In the genomic region with DNA sequence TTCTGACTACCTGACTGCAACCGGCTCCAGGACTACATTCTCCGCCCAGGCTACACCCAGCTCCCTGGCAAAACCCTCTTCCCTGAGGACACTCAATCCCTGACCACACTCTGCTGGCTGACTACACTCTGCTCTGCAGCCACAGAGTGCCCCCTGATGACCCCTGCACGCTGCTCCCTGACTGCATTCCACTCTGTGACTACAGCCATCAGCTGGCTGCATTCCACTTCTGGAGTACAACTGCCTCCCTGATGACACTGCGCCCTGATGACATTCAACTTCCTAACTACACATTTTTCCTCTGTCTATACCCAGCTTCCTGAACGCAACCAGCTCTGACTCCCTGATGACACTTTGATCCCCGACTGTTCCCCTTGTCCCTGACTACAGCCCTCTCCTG, we compare ENCODE assay signal across 12 cellular contexts.
DNase-seq lines count a peak whose midpoint lies in the region; ATAC-seq and TF ChIP-seq lines count a peak whose summit lies in the region.
"Had no signal": no experiment of that assay in that cellular context is flagged by ENCODE, and none has a peak within 500 bp of the region (broad histone marks: within the 10 kb centered on the region; RNA-seq: fewer than 3 reads in every experiment).

No MANE protein-coding gene starts in this region.

- DNase-seq in HCT116 (ENCODE audit: low read depth, low spot score) (peak; percentile 4), UCSD-AML1 (lab: John Stamatoyannopoulos, UW; ENCODE audit: unreplicated experiment) (peak; percentile 52), iPS DF 19.7 (ENCODE audit: low read depth, low spot score) (peak; percentile 40), sciatic nerve (ENCODE audit: low spot score) (no peak), NCI-H1436 treated with DMSO at 0.1 percent for 48 hours (lab: John Stamatoyannopoulos, UW) (no peak)
- no peak for DNase-seq in activated naive CD4-positive, alpha-beta T cell treated with anti-CD3 and anti-CD28 coated beads, Interleukin-2, amount 50 U/mL, for 72 hours (ENCODE audit: low spot score in 2 of 2)
- no peak for DNase-seq in stimulated activated naive B cell treated with anti-CD40 and anti-IgM and Interleukin-4, amounts not matched to agents 10 μg/mL and 1 μg/mL and 100 μg/mL, for 72 hours
- DNase-seq in activated CD4-positive, alpha-beta T cell treated with anti-CD3 and anti-CD28 coated beads, Interleukin-2, amount 50 U/mL, for 48 hours, result no peak
- DNase-seq: activated naive CD4-positive, alpha-beta T cell treated with anti-CD3 and anti-CD28 coated beads for 36 hours; DND-41; NCI-H526 had no signal

- H3K27ac ChIP-seq in HCT116 (ENCODE audit: low read depth, low read length), result no peak overlapping the region

- H3K9me3 Mint-ChIP-seq in activated naive CD4-positive, alpha-beta T cell treated with anti-CD3 and anti-CD28 coated beads, Interleukin-2, amount 50 U/mL, for 72 hours, result peaks cover 21% of the 10 kb centered on the region in 2 donors
- H3K9me3 Mint-ChIP-seq in stimulated activated naive B cell treated with anti-CD40 and anti-IgM and Interleukin-4, amounts not matched to agents 10 μg/mL and 1 μg/mL and 100 μg/mL, for 72 hours, result peaks cover 0 to 3% of the 10 kb centered on the region in 2 donors

- no peak for TF ChIP-seq CTCF in HCT116 (IDR thresholded peaks at IDR 0.05 in 2 of 3, conservative IDR thresholded peaks at IDR 0.05 in 1 of 3; ENCODE audit: borderline replicate concordance in 1 of 3, insufficient read depth in 1 of 3, low read depth in 2 of 3, low read length in 2 of 3)

- POLR2A ChIA-PET in HCT116 (lab: Charles Lee), result no interaction called here

- RAD21 ChIA-PET in HCT116 (lab: Charles Lee; ENCODE audit: low non-redundant PET in 1 of 2, low total read pairs in 2 of 2, uncharacterized antibody in 2 of 2, unreplicated experiment in 2 of 2), result no interaction called here

- H3K27ac Mint-ChIP-seq in activated naive CD4-positive, alpha-beta T cell treated with anti-CD3 and anti-CD28 coated beads, Interleukin-2, amount 50 U/mL, for 72 hours, result peak overlapping the region in 1 of 2 donors; percentile 55
- no peak overlapping the region for H3K27ac Mint-ChIP-seq in stimulated activated naive B cell treated with anti-CD40 and anti-IgM and Interleukin-4, amounts not matched to agents 10 μg/mL and 1 μg/mL and 100 μg/mL, for 72 hours
- H3K27ac Mint-ChIP-seq: activated naive CD4-positive, alpha-beta T cell treated with anti-CD3 and anti-CD28 coated beads for 36 hours; natural killer cell treated with Interleukin-12 subunit alpha and Interleukin-12 subunit beta and Interleukin-15 and Interleukin-18, amount 100 ng/mL, for 72 hours had no signal

- H3K36me3 Mint-ChIP-seq in activated naive CD4-positive, alpha-beta T cell treated with anti-CD3 and anti-CD28 coated beads, Interleukin-2, amount 50 U/mL, for 72 hours, result peaks cover 8% of the 10 kb centered on the region in 2 donors
- H3K36me3 Mint-ChIP-seq in stimulated activated naive B cell treated with anti-CD40 and anti-IgM and Interleukin-4, amounts not matched to agents 10 μg/mL and 1 μg/mL and 100 μg/mL, for 72 hours, result no peaks in the 10 kb centered on the region

- BruUV-seq in HCT116 (replicated peaks; lab: Mats Ljungman, UMichigan), result no TSS peak

- no peak overlapping the region for H2AFZ ChIP-seq in HCT116 (ENCODE audit: low read depth, low read length, poor library complexity, severe bottlenecking)

- no peaks in the 10 kb centered on the region for H3K27me3 Mint-ChIP-seq in stimulated activated naive B cell treated with anti-CD40 and anti-IgM and Interleukin-4, amounts not matched to agents 10 μg/mL and 1 μg/mL and 100 μg/mL, for 72 hours
- H3K27me3 Mint-ChIP-seq: natural killer cell treated with Interleukin-12 subunit alpha and Interleukin-12 subunit beta and Interleukin-15 and Interleukin-18, amount 100 ng/mL, for 72 hours had no signal

- TF ChIP-seq RAD21 in HCT116 (IDR thresholded peaks at IDR 0.05; ENCODE audit: low read depth), result no peak

- no peak overlapping the region for H3K4me3 Mint-ChIP-seq in stimulated activated naive B cell treated with anti-CD40 and anti-IgM and Interleukin-4, amounts not matched to agents 10 μg/mL and 1 μg/mL and 100 μg/mL, for 72 hours
- H3K4me3 Mint-ChIP-seq: activated naive CD4-positive, alpha-beta T cell treated with anti-CD3 and anti-CD28 coated beads for 36 hours; natural killer cell treated with Interleukin-12 subunit alpha and Interleukin-12 subunit beta and Interleukin-15 and Interleukin-18, amount 100 ng/mL, for 72 hours had no signal

- H3K4me1 Mint-ChIP-seq in stimulated activated naive B cell treated with anti-CD40 and anti-IgM and Interleukin-4, amounts not matched to agents 10 μg/mL and 1 μg/mL and 100 μg/mL, for 72 hours, result no peaks in the 10 kb centered on the region

- no peak overlapping the region for H3K9ac ChIP-seq in HCT116 (ENCODE audit: low read length)

- peaks cover 3 to 10% of the 10 kb centered on the region in 2 experiments; a peak in 2 of 4 replicates for H3K4me1 ChIP-seq in HCT116 (ENCODE audit: control insufficient read depth in 1 of 2, insufficient read depth in 2 of 2, low read length in 2 of 2)

- CTCF ChIA-PET in HCT116 (lab: Charles Lee), result no interaction called here

- no peaks in the 10 kb centered on the region for H4K20me1 ChIP-seq in HCT116 (ENCODE audit: insufficient read depth)

- H3K4me2 ChIP-seq in HCT116 (ENCODE audit: low read length), result peak overlapping the region; percentile 28

- H3K4me3 ChIP-seq in HCT116 (replicated peaks in 1 of 2; ENCODE audit: low read depth in 1 of 2, low read length in 2 of 2), result no peak overlapping the region

- no peaks in the 10 kb centered on the region for H3K9me2 ChIP-seq in HCT116 (ENCODE audit: insufficient read depth)

- no peaks in the 10 kb centered on the region for H3K27me3 ChIP-seq in HCT116 (ENCODE audit: insufficient read depth, low read length)

- no peak for TF ChIP-seq POLR2A in HCT116 (IDR thresholded peaks at IDR 0.05; ENCODE audit: borderline replicate concordance, extremely low read depth, insufficient read depth, insufficient read length)

- intact Hi-C loops in HCT116 (cut with micrococcal nuclease), result no loop called here
- intact Hi-C loops in sciatic nerve (cut with DNase I), result no loop called here

- peak; percentile 84 for ATAC-seq in HCT116
- peak; percentile 67 for ATAC-seq in sciatic nerve
- ATAC-seq in activated naive CD4-positive, alpha-beta T cell treated with anti-CD3 and anti-CD28 coated beads, Interleukin-2, amount 50 U/mL, for 72 hours, result no peak
- ATAC-seq in stimulated activated naive B cell treated with anti-CD40 and anti-IgM and Interleukin-4, amounts not matched to agents 10 μg/mL and 1 μg/mL and 100 μg/mL, for 72 hours (replicated peaks), result no peak
- ATAC-seq: natural killer cell treated with Interleukin-12 subunit alpha and Interleukin-12 subunit beta and Interleukin-15 and Interleukin-18, amount 100 ng/mL, for 72 hours had no signal

- H3K36me3 ChIP-seq in HCT116 (ENCODE audit: control insufficient read depth in 1 of 2, insufficient read depth in 2 of 2, low read length in 2 of 2), result no peaks in the 10 kb centered on the region

- H3K9me3 ChIP-seq in HCT116 (ENCODE audit: control insufficient read depth in 1 of 2, insufficient read depth in 1 of 2, low read depth in 1 of 2, low read length in 2 of 2), result no peaks in the 10 kb centered on the region

- H3K79me2 ChIP-seq in HCT116 (ENCODE audit: insufficient read depth, low read length), result no peaks in the 10 kb centered on the region

TF ChIP-seq in HCT116, 20 proteins besides CTCF, POLR2A, EP300 and RAD21:
- TF ChIP-seq, protein P1, sequence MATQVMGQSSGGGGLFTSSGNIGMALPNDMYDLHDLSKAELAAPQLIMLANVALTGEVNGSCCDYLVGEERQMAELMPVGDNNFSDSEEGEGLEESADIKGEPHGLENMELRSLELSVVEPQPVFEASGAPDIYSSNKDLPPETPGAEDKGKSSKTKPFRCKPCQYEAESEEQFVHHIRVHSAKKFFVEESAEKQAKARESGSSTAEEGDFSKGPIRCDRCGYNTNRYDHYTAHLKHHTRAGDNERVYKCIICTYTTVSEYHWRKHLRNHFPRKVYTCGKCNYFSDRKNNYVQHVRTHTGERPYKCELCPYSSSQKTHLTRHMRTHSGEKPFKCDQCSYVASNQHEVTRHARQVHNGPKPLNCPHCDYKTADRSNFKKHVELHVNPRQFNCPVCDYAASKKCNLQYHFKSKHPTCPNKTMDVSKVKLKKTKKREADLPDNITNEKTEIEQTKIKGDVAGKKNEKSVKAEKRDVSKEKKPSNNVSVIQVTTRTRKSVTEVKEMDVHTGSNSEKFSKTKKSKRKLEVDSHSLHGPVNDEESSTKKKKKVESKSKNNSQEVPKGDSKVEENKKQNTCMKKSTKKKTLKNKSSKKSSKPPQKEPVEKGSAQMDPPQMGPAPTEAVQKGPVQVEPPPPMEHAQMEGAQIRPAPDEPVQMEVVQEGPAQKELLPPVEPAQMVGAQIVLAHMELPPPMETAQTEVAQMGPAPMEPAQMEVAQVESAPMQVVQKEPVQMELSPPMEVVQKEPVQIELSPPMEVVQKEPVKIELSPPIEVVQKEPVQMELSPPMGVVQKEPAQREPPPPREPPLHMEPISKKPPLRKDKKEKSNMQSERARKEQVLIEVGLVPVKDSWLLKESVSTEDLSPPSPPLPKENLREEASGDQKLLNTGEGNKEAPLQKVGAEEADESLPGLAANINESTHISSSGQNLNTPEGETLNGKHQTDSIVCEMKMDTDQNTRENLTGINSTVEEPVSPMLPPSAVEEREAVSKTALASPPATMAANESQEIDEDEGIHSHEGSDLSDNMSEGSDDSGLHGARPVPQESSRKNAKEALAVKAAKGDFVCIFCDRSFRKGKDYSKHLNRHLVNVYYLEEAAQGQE (IDR thresholded peaks at IDR 0.05; ENCODE audit: low read depth), result no peak
- TF ChIP-seq ZNF274 (IDR thresholded peaks at IDR 0.05; ENCODE audit: low read depth, low read length), result no peak
- no peak for TF ChIP-seq ZFX (IDR thresholded peaks at IDR 0.05)
- TF ChIP-seq CBX3 (IDR thresholded peaks at IDR 0.05; ENCODE audit: low read depth), result 0 out of 2 replicates have a peak, but pooled peaks have one; percentile 42

Comparison
In these comparisons a context has a peak if more than half of its experiments do, and no peak if none do; other contexts are left out.
1. ATAC-seq: peak in HCT116 (single experiment) and sciatic nerve (single experiment); none in activated naive CD4-positive, alpha-beta T cell treated with anti-CD3 and anti-CD28 coated beads, Interleukin-2, amount 50 U/mL, for 72 hours (0 of 2) and stimulated activated naive B cell treated with anti-CD40 and anti-IgM and Interleukin-4, amounts not matched to agents 10 μg/mL and 1 μg/mL and 100 μg/mL, for 72 hours (0 of 2).
2. DNase-seq: peak in HCT116 (single experiment), UCSD-AML1 (single experiment) and iPS DF 19.7 (single experiment); none in sciatic nerve (single experiment), activated naive CD4-positive, alpha-beta T cell treated with anti-CD3 and anti-CD28 coated beads, Interleukin-2, amount 50 U/mL, for 72 hours (0 of 2), NCI-H1436 treated with DMSO at 0.1 percent for 48 hours (single experiment), stimulated activated naive B cell treated with anti-CD40 and anti-IgM and Interleukin-4, amounts not matched to agents 10 μg/mL and 1 μg/mL and 100 μg/mL, for 72 hours (single experiment) and activated CD4-positive, alpha-beta T cell treated with anti-CD3 and anti-CD28 coated beads, Interleukin-2, amount 50 U/mL, for 48 hours (0 of 2).